Comparison of ENCODE assay signal across 1 cellular context in genomic region chr11:119338318-119338890, GRCh38.
TF ChIP-seq lines count a peak whose summit lies in the region.

No MANE protein-coding gene starts in this region.

TF ChIP-seq in K562, 482 proteins besides CTCF, POLR2A, EP300 and RAD21 (continued from another document and continues in another):
- TF ChIP-seq E2F8 (IDR thresholded peaks at IDR 0.05; ENCODE audit: low read depth, partially characterized antibody) (no peak), HMGXB4 (CRISPR knock-in tag; IDR thresholded peaks at IDR 0.05) (no peak), KHSRP (IDR thresholded peaks at IDR 0.05) (no peak), TBL1XR1 (IDR thresholded peaks at IDR 0.05; ENCODE audit: low read length in 2 of 2) (no peak), FOXJ3 (CRISPR knock-in tag; IDR thresholded peaks at IDR 0.05) (no peak), ZSCAN29 (IDR thresholded peaks at IDR 0.05) (no peak), ZBTB40 (IDR thresholded peaks at IDR 0.05) (no peak), ZBTB40 (CRISPR knock-in tag; IDR thresholded peaks at IDR 0.05) (no peak), SAP30 (IDR thresholded peaks at IDR 0.05; ENCODE audit: borderline replicate concordance, insufficient read depth, low read depth, low read length, poor library complexity, severe bottlenecking) (no peak), ZNF324 (CRISPR knock-in tag; IDR thresholded peaks at IDR 0.05) (no peak), ETS2 (tag; IDR thresholded peaks at IDR 0.05; ENCODE audit: borderline replicate concordance, poor library complexity, severe bottlenecking) (no peak), MXI1 (IDR thresholded peaks at IDR 0.05; ENCODE audit: low read depth, low read length) (no peak), ZNF76 (CRISPR knock-in tag; IDR thresholded peaks at IDR 0.05; ENCODE audit: borderline replicate concordance) (no peak), ETV1 (tag; conservative IDR thresholded peaks at IDR 0.05; ENCODE audit: low read depth) (no peak), MITF (IDR thresholded peaks at IDR 0.05) (0 out of 2 replicates have a peak, but pooled peaks have one; percentile 13), RCOR1 (IDR thresholded peaks at IDR 0.05; ENCODE audit: borderline replicate concordance in 1 of 2, low read depth in 2 of 2, low read length in 2 of 2) (peak in 1 of 2 experiments; percentile 30; a peak in 1 of 4 replicates), SIN3A (IDR thresholded peaks at IDR 0.05; ENCODE audit: borderline replicate concordance in 2 of 2, control insufficient read depth in 1 of 2, low read depth in 2 of 2, low read length in 2 of 2) (no peak), MAFF (IDR thresholded peaks at IDR 0.05; ENCODE audit: low read length) (no peak), KDM5B (IDR thresholded peaks at IDR 0.05; ENCODE audit: insufficient replicate concordance, low read depth, low read length) (peak; percentile 17), XRCC3 (IDR thresholded peaks at IDR 0.05) (no peak), CXXC5 (CRISPR knock-in tag; IDR thresholded peaks at IDR 0.05) (peak; percentile 77), E2F4 (CRISPR knock-in tag; IDR thresholded peaks at IDR 0.05; ENCODE audit: low read depth) (no peak), GABPB2 (CRISPR knock-in tag; conservative IDR thresholded peaks at IDR 0.05) (no peak), ARID4B (CRISPR knock-in tag; IDR thresholded peaks at IDR 0.05) (no peak), KLF13 (tag; IDR thresholded peaks at IDR 0.05; ENCODE audit: borderline replicate concordance, low read depth) (no peak), ZNF764 (CRISPR knock-in tag; IDR thresholded peaks at IDR 0.05; ENCODE audit: low read depth) (no peak), HNRNPLL (IDR thresholded peaks at IDR 0.05; ENCODE audit: low read depth, low read length, poor library complexity, severe bottlenecking) (no peak), PPARD (CRISPR knock-in tag; IDR thresholded peaks at IDR 0.05) (no peak), ZMIZ1 (IDR thresholded peaks at IDR 0.05; ENCODE audit: low read depth in 2 of 2, low read length in 2 of 2) (peak in 1 of 2 experiments; percentile 17; a peak in 1 of 4 replicates)
